In the genomic region with DNA sequence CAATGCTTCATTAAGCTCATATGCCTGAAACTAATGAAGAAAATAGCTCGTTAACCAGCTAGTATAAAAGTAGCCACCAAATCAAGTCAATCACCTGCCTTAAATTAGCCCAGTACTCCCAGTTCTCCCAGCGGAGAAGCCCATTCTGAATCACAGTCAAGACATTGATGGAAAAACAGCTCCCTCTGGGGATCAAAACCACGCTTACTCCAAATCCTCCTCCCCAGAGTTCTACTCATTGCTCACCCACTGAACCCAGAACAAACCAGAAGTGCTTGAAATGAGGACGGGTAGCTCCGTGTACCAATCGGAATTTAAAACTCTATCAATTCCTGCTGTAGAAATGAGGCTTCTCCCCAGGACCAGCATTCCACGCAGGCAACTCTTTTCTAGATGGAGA, we compare ENCODE assay signal across 9 cellular contexts. TPM values are rescaled to one million over a fixed set of nuclear protein-coding genes. Genes with fewer than 3 reads are reported as not detected.
"Had no signal": no experiment of that assay in that cellular context is flagged by ENCODE, and none has a peak within 500 bp of the region (broad histone marks: within the 10 kb centered on the region; RNA-seq: fewer than 3 reads in every experiment).

No MANE protein-coding gene starts in this region.

RNA-seq across cellular contexts. Expression of a gene that starts 54.7 kb away (rescaled TPM):
- total RNA-seq: dermis blood vessel endothelial cell, esophagus squamous epithelium, gastrocnemius medialis, left ventricle myocardium superior, lung microvascular endothelial cell, omental fat pad, thoracic aorta had no signal
- polyA plus RNA-seq: keratinocyte; naive thymus-derived CD4-positive, alpha-beta T cell had no signal
